ENCODE assay signal across 27 cellular contexts in the genomic region with DNA sequence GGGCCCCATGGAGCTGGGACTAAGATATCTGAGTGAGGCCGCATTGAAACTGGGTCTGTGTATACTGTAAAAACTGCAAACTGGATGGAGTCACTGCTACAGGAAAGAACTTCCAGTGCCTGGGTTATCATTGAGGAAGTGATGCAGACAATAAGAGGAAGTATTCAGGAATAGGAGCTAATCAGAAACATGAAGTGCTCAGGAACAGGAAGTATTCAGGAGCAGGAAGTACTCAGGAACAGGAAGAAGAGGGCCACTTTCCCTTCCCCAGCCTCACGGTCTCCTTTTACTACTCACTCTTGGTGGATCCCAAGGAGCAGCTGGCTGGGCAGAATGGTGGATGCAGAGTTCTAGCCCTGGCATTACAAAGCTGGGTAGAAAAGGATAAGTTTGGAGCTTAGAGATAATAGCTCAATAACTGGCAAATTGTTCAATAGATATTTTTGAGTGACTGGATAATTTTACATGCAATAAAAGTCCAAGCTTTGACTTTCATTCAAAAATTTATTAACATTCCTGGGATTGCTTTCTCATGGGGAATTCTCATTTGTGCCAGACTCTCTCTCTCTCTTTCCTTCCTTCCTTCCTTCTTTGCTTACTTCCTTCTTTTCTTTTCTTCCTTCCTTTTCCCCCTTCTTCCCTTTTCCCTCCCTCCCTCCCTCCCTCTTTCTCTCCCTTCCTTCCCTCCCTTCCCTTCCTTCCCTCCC.
DNase-seq lines count a peak whose midpoint lies in the region; ATAC-seq and TF ChIP-seq lines count a peak whose summit lies in the region.
"Had no signal": no experiment of that assay in that cellular context is flagged by ENCODE, and none has a peak within 500 bp of the region (broad histone marks: within the 10 kb centered on the region; RNA-seq: fewer than 3 reads in every experiment).

No MANE protein-coding gene starts in this region.

- H3K27ac ChIP-seq in DOHH2 (ENCODE audit: low read depth, low read length) (no peak overlapping the region), substantia nigra (ENCODE audit: low read depth, low read length, poor library complexity, severe bottlenecking) (no peak overlapping the region)
- H3K27ac ChIP-seq: dorsolateral prefrontal cortex, lower lobe of right lung, upper lobe of left lung, WERI-Rb-1 had no signal

- peak overlapping the region; percentile 43 for H3K4me2 ChIP-seq in DOHH2 (ENCODE audit: low read length)
- peak overlapping the region; percentile 47 for H3K4me2 ChIP-seq in Loucy (ENCODE audit: low read depth, low read length, poor library complexity, severe bottlenecking)

- peaks cover 4% of the 10 kb centered on the region for H3K9me3 Mint-ChIP-seq in endothelial cell (ENCODE audit: unreplicated experiment)
- H3K9me3 Mint-ChIP-seq: activated CD4-positive, alpha-beta T cell treated with anti-CD3 and anti-CD28 coated beads, Interleukin-2, amount 10 ng/mL, durations not matched to agents 24 days and 14 days; activated naive CD4-positive, alpha-beta T cell treated with anti-CD3 and anti-CD28 coated beads, Interleukin-2, amount 50 U/mL, for 24 hours; brain had no signal

- DNase-seq in OCI-M1 (lab: John Stamatoyannopoulos, UW) (peak; percentile 7), endothelial cell (ENCODE audit: low spot score) (no peak), globus pallidus (ENCODE audit: low spot score) (no peak), substantia nigra (lab: John Stamatoyannopoulos, UW) (no peak), T-helper 17 cell (no peak)
- DNase-seq: ACHN; activated CD8-positive, alpha-beta memory T cell treated with anti-CD3 and anti-CD28 coated beads for 24 hours; amniotic stem cell; C1 segment of cervical spinal cord; COR-L47; dorsolateral prefrontal cortex; foreskin melanocyte; kidney glomerular epithelial cell; lower lobe of right lung; MM.1S; NCI-H226; occipital lobe; stimulated activated naive B cell treated with anti-CD40 and anti-IgM and Interleukin-4, amounts not matched to agents 10 μg/mL and 1 μg/mL and 100 μg/mL, for 72 hours; upper lobe of left lung; WERI-Rb-1 had no signal

- peaks cover 8% of the 10 kb centered on the region for H3K4me1 ChIP-seq in DOHH2 (ENCODE audit: control insufficient read depth, low read length)
- peaks cover 39% of the 10 kb centered on the region for H3K4me1 ChIP-seq in Loucy (ENCODE audit: insufficient read depth, low read length, poor library complexity, severe bottlenecking)
- H3K4me1 ChIP-seq: lower lobe of right lung, upper lobe of left lung had no signal

- H3K4me3 Mint-ChIP-seq in endothelial cell (ENCODE audit: unreplicated experiment) (no peak overlapping the region), T-helper 17 cell (no peak overlapping the region)
- H3K4me3 Mint-ChIP-seq: activated CD4-positive, alpha-beta T cell treated with anti-CD3 and anti-CD28 coated beads, Interleukin-2, amount 10 ng/mL, durations not matched to agents 24 days and 14 days; activated naive CD4-positive, alpha-beta T cell treated with anti-CD3 and anti-CD28 coated beads, Interleukin-2, amount 50 U/mL, for 24 hours; brain; natural killer cell treated with Interleukin-12 subunit alpha and Interleukin-12 subunit beta and Interleukin-15 and Interleukin-18, amount 100 ng/mL, for 72 hours; stimulated activated naive B cell treated with anti-CD40 and anti-IgM and Interleukin-4, amounts not matched to agents 10 μg/mL and 1 μg/mL and 100 μg/mL, for 72 hours had no signal

- H3K4me1 Mint-ChIP-seq in endothelial cell (ENCODE audit: unreplicated experiment) (peaks cover 7% of the 10 kb centered on the region), T-helper 17 cell (peaks cover 2% of the 10 kb centered on the region)
- H3K4me1 Mint-ChIP-seq: brain had no signal

- H3K27ac Mint-ChIP-seq in endothelial cell (ENCODE audit: unreplicated experiment) (peak overlapping the region; percentile 40), T-helper 17 cell (no peak overlapping the region)
- H3K27ac Mint-ChIP-seq: activated CD4-positive, alpha-beta T cell treated with anti-CD3 and anti-CD28 coated beads, Interleukin-2, amount 10 ng/mL, durations not matched to agents 24 days and 14 days; activated naive CD4-positive, alpha-beta T cell treated with anti-CD3 and anti-CD28 coated beads, Interleukin-2, amount 50 U/mL, for 24 hours; brain; natural killer cell treated with Interleukin-12 subunit alpha and Interleukin-12 subunit beta and Interleukin-15 and Interleukin-18, amount 100 ng/mL, for 72 hours; stimulated activated naive B cell treated with anti-CD40 and anti-IgM and Interleukin-4, amounts not matched to agents 10 μg/mL and 1 μg/mL and 100 μg/mL, for 72 hours had no signal

- no peaks in the 10 kb centered on the region for H3K36me3 ChIP-seq in DOHH2 (ENCODE audit: control insufficient read depth, low read length)
- H3K36me3 ChIP-seq in Loucy (ENCODE audit: insufficient read depth, low read length) = no peaks in the 10 kb centered on the region
- H3K36me3 ChIP-seq: lower lobe of right lung, upper lobe of left lung, WERI-Rb-1 had no signal

- no peaks in the 10 kb centered on the region for H3K9me2 ChIP-seq in DOHH2 (replicated peaks; ENCODE audit: control insufficient read depth, low read length)
- H3K9me2 ChIP-seq in Loucy (replicated peaks; ENCODE audit: low read depth, low read length) = no peaks in the 10 kb centered on the region

- H3K4me3 ChIP-seq in DOHH2 (ENCODE audit: low read length) = peak overlapping the region; percentile 50
- H3K4me3 ChIP-seq in Loucy (ENCODE audit: low read length, poor library complexity, severe bottlenecking) = peak overlapping the region; percentile 43
- H3K4me3 ChIP-seq: dorsolateral prefrontal cortex, lower lobe of right lung, upper lobe of left lung had no signal

- H3K27me3 Mint-ChIP-seq in endothelial cell (ENCODE audit: unreplicated experiment) = peaks cover 3% of the 10 kb centered on the region
- peaks cover 48% of the 10 kb centered on the region for H3K27me3 Mint-ChIP-seq in T-helper 17 cell
- H3K27me3 Mint-ChIP-seq: stimulated activated naive B cell treated with anti-CD40 and anti-IgM and Interleukin-4, amounts not matched to agents 10 μg/mL and 1 μg/mL and 100 μg/mL, for 72 hours had no signal

- H3K36me3 Mint-ChIP-seq in endothelial cell (ENCODE audit: low read depth, unreplicated experiment) (no peaks in the 10 kb centered on the region), T-helper 17 cell (ENCODE audit: low read depth) (no peaks in the 10 kb centered on the region)
- H3K36me3 Mint-ChIP-seq: brain; natural killer cell treated with Interleukin-12 subunit alpha and Interleukin-12 subunit beta and Interleukin-15 and Interleukin-18, amount 100 ng/mL, for 72 hours; stimulated activated naive B cell treated with anti-CD40 and anti-IgM and Interleukin-4, amounts not matched to agents 10 μg/mL and 1 μg/mL and 100 μg/mL, for 72 hours had no signal

- H3K27me3 ChIP-seq in DOHH2 (ENCODE audit: control insufficient read depth, low read length) = no peaks in the 10 kb centered on the region
- no peaks in the 10 kb centered on the region for H3K27me3 ChIP-seq in Loucy (ENCODE audit: insufficient read depth, low read length, poor library complexity, severe bottlenecking)
- H3K27me3 ChIP-seq: upper lobe of left lung had no signal

- peaks cover 17% of the 10 kb centered on the region for H3K9me3 ChIP-seq in DOHH2 (ENCODE audit: control insufficient read depth, insufficient read depth, low read length)
- H3K9me3 ChIP-seq in Loucy (ENCODE audit: insufficient read depth, low read depth, low read length) = no peaks in the 10 kb centered on the region
- no peaks in the 10 kb centered on the region for H3K9me3 ChIP-seq in T-helper 17 cell (ENCODE audit: control insufficient read depth, low read length, poor library complexity, severe bottlenecking)
- H3K9me3 ChIP-seq: lower lobe of right lung had no signal

- TF ChIP-seq CTCF in DOHH2 (IDR thresholded peaks at IDR 0.05; ENCODE audit: low read depth, low read length, poor library complexity, severe bottlenecking) (no peak), Loucy (conservative IDR thresholded peaks at IDR 0.05; ENCODE audit: low read length) (no peak), endothelial cell (IDR thresholded peaks at IDR 0.05; ENCODE audit: unreplicated experiment) (no peak)

- H3K9ac ChIP-seq in Loucy (ENCODE audit: low read depth, low read length, poor library complexity, severe bottlenecking) = no peak overlapping the region

- H3F3A ChIP-seq in DOHH2 (ENCODE audit: control insufficient read depth, insufficient read depth) = no peaks in the 10 kb centered on the region
- no peaks in the 10 kb centered on the region for H3F3A ChIP-seq in Loucy (ENCODE audit: low read depth)

- H2AFZ ChIP-seq in Loucy (ENCODE audit: low read length) = peak overlapping the region; percentile 72

- no peaks in the 10 kb centered on the region for H3K79me2 ChIP-seq in DOHH2 (ENCODE audit: control insufficient read depth, low read length)
- H3K79me2 ChIP-seq in Loucy (ENCODE audit: insufficient read depth, low read length) = no peaks in the 10 kb centered on the region

- no peaks in the 10 kb centered on the region for H4K20me1 ChIP-seq in DOHH2 (ENCODE audit: control insufficient read depth, insufficient read depth, low read depth, low read length)
- H4K20me1 ChIP-seq in Loucy (ENCODE audit: insufficient read depth, low read length, poor library complexity, severe bottlenecking) = no peaks in the 10 kb centered on the region

- no peak for ATAC-seq in GM21723 (IDR thresholded peaks at IDR 0.05; ENCODE audit: unreplicated experiment)
- no peak for ATAC-seq in T-helper 17 cell
- ATAC-seq: lower lobe of right lung; natural killer cell treated with Interleukin-12 subunit alpha and Interleukin-12 subunit beta and Interleukin-15 and Interleukin-18, amount 100 ng/mL, for 72 hours; stimulated activated naive B cell treated with anti-CD40 and anti-IgM and Interleukin-4, amounts not matched to agents 10 μg/mL and 1 μg/mL and 100 μg/mL, for 72 hours had no signal
